19 cellular contexts compared by ENCODE assay signal in genomic region chr17:46733837-46734516, GRCh38.
DNase-seq lines count a peak whose midpoint lies in the region; ATAC-seq and TF ChIP-seq lines count a peak whose summit lies in the region.
"Had no signal": no experiment of that assay in that cellular context is flagged by ENCODE, and none has a peak within 500 bp of the region (broad histone marks: within the 10 kb centered on the region; RNA-seq: fewer than 3 reads in every experiment).

No MANE protein-coding gene starts in this region.

- no peak for TF ChIP-seq RAD21 in HCT116 (IDR thresholded peaks at IDR 0.05; ENCODE audit: low read depth)

- TF ChIP-seq CTCF in HCT116 (IDR thresholded peaks at IDR 0.05 in 2 of 3, conservative IDR thresholded peaks at IDR 0.05 in 1 of 3; ENCODE audit: borderline replicate concordance in 1 of 3, insufficient read depth in 1 of 3, low read depth in 2 of 3, low read length in 2 of 3), result no peak
- no peak for TF ChIP-seq CTCF in fibroblast of the aortic adventitia (IDR thresholded peaks at IDR 0.05; ENCODE audit: insufficient read depth, low read length)
- TF ChIP-seq CTCF in WTC11 (IDR thresholded peaks at IDR 0.05), result no peak
- TF ChIP-seq CTCF in left lung (IDR thresholded peaks at IDR 0.05), result no peak
- no peak for TF ChIP-seq CTCF in CD14-positive monocyte (IDR thresholded peaks at IDR 0.05)

- no TSS peak for BruUV-seq in HCT116 (replicated peaks; lab: Mats Ljungman, UMichigan)

- POLR2A ChIA-PET in HCT116 (lab: Charles Lee), result no interaction called here
- POLR2A ChIA-PET in WTC11 (lab: Charles Lee), result no interaction called here

- H3K27me3 ChIP-seq in HCT116 (ENCODE audit: insufficient read depth, low read length) (no peaks in the 10 kb centered on the region), left lung (no peaks in the 10 kb centered on the region)
- H3K27me3 ChIP-seq: MG63, stomach had no signal

- H3K9me3 ChIP-seq in HCT116 (ENCODE audit: control insufficient read depth in 1 of 2, insufficient read depth in 1 of 2, low read depth in 1 of 2, low read length in 2 of 2) (no peaks in the 10 kb centered on the region), left lung (no peaks in the 10 kb centered on the region)
- H3K9me3 ChIP-seq: MG63, stomach had no signal

- H3K36me3 Mint-ChIP-seq in activated T-helper 17 cell treated with anti-CD3 and anti-CD28 coated beads, Interleukin-2, amount 50 U/mL, for 72 hours (ENCODE audit: low read depth), result peaks cover 45% of the 10 kb centered on the region
- H3K36me3 Mint-ChIP-seq in WTC11, result no peaks in the 10 kb centered on the region
- H3K36me3 Mint-ChIP-seq in CD14-positive monocyte, result peaks cover 49 to 64% of the 10 kb centered on the region in 2 donors

- no peaks in the 10 kb centered on the region for H4K20me1 ChIP-seq in HCT116 (ENCODE audit: insufficient read depth)

- H3K27ac Mint-ChIP-seq in activated T-helper 17 cell treated with anti-CD3 and anti-CD28 coated beads, Interleukin-2, amount 50 U/mL, for 72 hours, result no peak overlapping the region
- H3K27ac Mint-ChIP-seq in WTC11 (no peak overlapping the region), CD14-positive monocyte (no peak overlapping the region)
- H3K27ac Mint-ChIP-seq: activated CD4-positive, alpha-beta T cell treated with anti-CD3 and anti-CD28 coated beads, Interleukin-2, amount 10 ng/mL, durations not matched to agents 7 days and 5 days; activated naive CD8-positive, alpha-beta T cell had no signal

- no peaks in the 10 kb centered on the region for H3K27me3 Mint-ChIP-seq in activated T-helper 17 cell treated with anti-CD3 and anti-CD28 coated beads, Interleukin-2, amount 50 U/mL, for 72 hours
- H3K27me3 Mint-ChIP-seq in WTC11 (ENCODE audit: low read depth), result no peaks in the 10 kb centered on the region
- no peaks in the 10 kb centered on the region for H3K27me3 Mint-ChIP-seq in CD14-positive monocyte (ENCODE audit: low read depth in 3 of 3)
- H3K27me3 Mint-ChIP-seq: activated CD4-positive, alpha-beta T cell treated with anti-CD3 and anti-CD28 coated beads, Interleukin-2, amount 10 ng/mL, durations not matched to agents 7 days and 5 days; activated naive CD8-positive, alpha-beta T cell; CD8-positive, alpha-beta memory T cell had no signal

- TF ChIP-seq POLR2A in HCT116 (IDR thresholded peaks at IDR 0.05; ENCODE audit: borderline replicate concordance, extremely low read depth, insufficient read depth, insufficient read length), result no peak

- no peaks in the 10 kb centered on the region for H3K36me3 ChIP-seq in HCT116 (ENCODE audit: control insufficient read depth in 1 of 2, insufficient read depth in 2 of 2, low read length in 2 of 2)
- H3K36me3 ChIP-seq in left lung, result peaks cover 0 to 29% of the 10 kb centered on the region in 2 donors

- no peak overlapping the region for H2AFZ ChIP-seq in HCT116 (ENCODE audit: low read depth, low read length, poor library complexity, severe bottlenecking)

- H3K9me3 Mint-ChIP-seq in activated T-helper 17 cell treated with anti-CD3 and anti-CD28 coated beads, Interleukin-2, amount 50 U/mL, for 72 hours, result no peaks in the 10 kb centered on the region
- no peaks in the 10 kb centered on the region for H3K9me3 Mint-ChIP-seq in WTC11
- no peaks in the 10 kb centered on the region for H3K9me3 Mint-ChIP-seq in CD14-positive monocyte
- H3K9me3 Mint-ChIP-seq: activated CD4-positive, alpha-beta T cell treated with anti-CD3 and anti-CD28 coated beads, Interleukin-2, amount 10 ng/mL, durations not matched to agents 7 days and 5 days; CD8-positive, alpha-beta memory T cell had no signal

- H3K4me3 ChIP-seq in HCT116 (replicated peaks in 1 of 2; ENCODE audit: low read depth in 1 of 2, low read length in 2 of 2), result no peak overlapping the region
- no peak overlapping the region for H3K4me3 ChIP-seq in fibroblast of the aortic adventitia (ENCODE audit: low read depth, low read length)
- H3K4me3 ChIP-seq in left lung, result no peak overlapping the region
- H3K4me3 ChIP-seq: GM12878, MG63, stomach had no signal

- H3K4me1 Mint-ChIP-seq in activated T-helper 17 cell treated with anti-CD3 and anti-CD28 coated beads, Interleukin-2, amount 50 U/mL, for 72 hours, result peaks cover 4% of the 10 kb centered on the region
- H3K4me1 Mint-ChIP-seq in WTC11 (peaks cover 38% of the 10 kb centered on the region), CD14-positive monocyte (peaks cover 2% of the 10 kb centered on the region)
- H3K4me1 Mint-ChIP-seq: activated CD4-positive, alpha-beta T cell treated with anti-CD3 and anti-CD28 coated beads, Interleukin-2, amount 10 ng/mL, durations not matched to agents 7 days and 5 days; CD8-positive, alpha-beta memory T cell had no signal

- H3K4me1 ChIP-seq in HCT116 (ENCODE audit: control insufficient read depth in 1 of 2, insufficient read depth in 2 of 2, low read length in 2 of 2) (no peaks in the 10 kb centered on the region; a peak in 1 of 4 replicates), left lung (no peaks in the 10 kb centered on the region)
- H3K4me1 ChIP-seq: stomach had no signal

- no peaks in the 10 kb centered on the region for H3K79me2 ChIP-seq in HCT116 (ENCODE audit: insufficient read depth, low read length)

- no peaks in the 10 kb centered on the region for H3K9me2 ChIP-seq in HCT116 (ENCODE audit: insufficient read depth)

- RAD21 ChIA-PET in HCT116 (lab: Charles Lee; ENCODE audit: low non-redundant PET in 1 of 2, low total read pairs in 2 of 2, uncharacterized antibody in 2 of 2, unreplicated experiment in 2 of 2), result no interaction called here

- no peak overlapping the region for H3K4me2 ChIP-seq in HCT116 (ENCODE audit: low read length)

- intact Hi-C loops in HCT116 (cut with micrococcal nuclease) (loop anchor here (5.0 kb wide), 1 partner anchor 103 kb away; no protein-coding TSS in a partner anchor), left lung (cut with DNase I) (no loop called here), CD14-positive monocyte (cut with micrococcal nuclease) (no loop called here)

- ATAC-seq in HCT116 (no peak), WTC11 (no peak), HG03159 (IDR thresholded peaks at IDR 0.05; ENCODE audit: unreplicated experiment) (no peak), left lung (no peak)
- peak; percentile 21 for ATAC-seq in activated T-helper 17 cell treated with anti-CD3 and anti-CD28 coated beads, Interleukin-2, amount 50 U/mL, for 72 hours (replicated peaks)
- ATAC-seq: GM12878 had no signal

- no peak overlapping the region for H3K9ac ChIP-seq in HCT116 (ENCODE audit: low read length)

- H3K4me3 Mint-ChIP-seq in activated T-helper 17 cell treated with anti-CD3 and anti-CD28 coated beads, Interleukin-2, amount 50 U/mL, for 72 hours, result no peak overlapping the region
- no peak overlapping the region for H3K4me3 Mint-ChIP-seq in WTC11
- no peak overlapping the region for H3K4me3 Mint-ChIP-seq in CD14-positive monocyte
- H3K4me3 Mint-ChIP-seq: activated CD4-positive, alpha-beta T cell treated with anti-CD3 and anti-CD28 coated beads, Interleukin-2, amount 10 ng/mL, durations not matched to agents 7 days and 5 days; activated naive CD8-positive, alpha-beta T cell; CD8-positive, alpha-beta memory T cell had no signal

- H3K27ac ChIP-seq in HCT116 (ENCODE audit: low read depth, low read length) (no peak overlapping the region), left lung (no peak overlapping the region)
- H3K27ac ChIP-seq: stomach had no signal

- CTCF ChIA-PET in HCT116 (lab: Charles Lee) (no interaction called here), WTC11 (lab: Charles Lee) (no interaction called here)

- DNase-seq in A172 (ENCODE audit: low spot score) (peak; percentile 72), HCT116 (ENCODE audit: low read depth, low spot score) (no peak), fibroblast of the aortic adventitia (ENCODE audit: low read depth) (peak; percentile 43), WTC11 (ENCODE audit: low spot score) (no peak), left lung (no peak), CD14-positive monocyte (ENCODE audit: low spot score) (no peak)
- DNase-seq: activated CD4-positive, alpha-beta T cell treated with anti-CD3 and anti-CD28 coated beads, Interleukin-2, amount 10 ng/mL, durations not matched to agents 7 days and 5 days; CD8-positive, alpha-beta memory T cell; effector CD8-positive, alpha-beta T cell; MG63; NCI-H1694 treated with DMSO at 0.1 percent for 48 hours; NCI-H510A; stimulated activated CD4-positive, alpha-beta T cell treated with anti-CD3 and anti-CD28 coated beads, Interleukin-15, amount 100 ng/mL, for 24 hours; stomach; T1000 had no signal

TF ChIP-seq in HCT116, 20 proteins besides CTCF, POLR2A, EP300 and RAD21 (continues in another document):
- no peak for TF ChIP-seq TCF7L2 (IDR thresholded peaks at IDR 0.05; ENCODE audit: borderline replicate concordance, extremely low read depth, insufficient read depth, insufficient read length)
- TF ChIP-seq JUND (IDR thresholded peaks at IDR 0.05), result no peak
- TF ChIP-seq EZH2phosphoT487 (IDR thresholded peaks at IDR 0.05; ENCODE audit: borderline replicate concordance), result no peak
- no peak for TF ChIP-seq SRF (IDR thresholded peaks at IDR 0.05; ENCODE audit: low read depth)
- TF ChIP-seq ATF3 (IDR thresholded peaks at IDR 0.05), result no peak
- TF ChIP-seq SP1 (IDR thresholded peaks at IDR 0.05; ENCODE audit: low read depth), result peak; percentile 11; the same call in 1 of the 2 replicates
- TF ChIP-seq SIN3A (IDR thresholded peaks at IDR 0.05; ENCODE audit: low read depth), result no peak
- no peak for TF ChIP-seq CBX3 (IDR thresholded peaks at IDR 0.05; ENCODE audit: low read depth)
- TF ChIP-seq FOSL1 (IDR thresholded peaks at IDR 0.05; ENCODE audit: low read depth), result peak; percentile 41; the same call in 1 of the 2 replicates

TF ChIP-seq in WTC11, 78 proteins besides CTCF, POLR2A, EP300 and RAD21 (continues in another document):
- TF ChIP-seq ZNF138 (CRISPR knock-in tag; conservative IDR thresholded peaks at IDR 0.05), result no peak
- TF ChIP-seq IRF2 (CRISPR knock-in tag; IDR thresholded peaks at IDR 0.05; ENCODE audit: borderline replicate concordance, low read depth), result no peak
- no peak for TF ChIP-seq SP1 (CRISPR knock-in tag; conservative IDR thresholded peaks at IDR 0.05)
- no peak for TF ChIP-seq GTF2I (CRISPR knock-in tag; conservative IDR thresholded peaks at IDR 0.05)
- no peak for TF ChIP-seq MXD4 (CRISPR knock-in tag; IDR thresholded peaks at IDR 0.05; ENCODE audit: borderline replicate concordance)
- TF ChIP-seq ZNF232 (CRISPR knock-in tag; IDR thresholded peaks at IDR 0.05), result no peak

Comparison
In these comparisons a context has a peak if more than half of its experiments do, and no peak if none do; other contexts are left out.
1. DNase-seq: peak in A172 (single experiment) and fibroblast of the aortic adventitia (single experiment); none in HCT116 (single experiment), WTC11 (single experiment), left lung (0 of 2) and CD14-positive monocyte (single experiment).